ENCODE assay signal across 8 cellular contexts in the genomic region with DNA sequence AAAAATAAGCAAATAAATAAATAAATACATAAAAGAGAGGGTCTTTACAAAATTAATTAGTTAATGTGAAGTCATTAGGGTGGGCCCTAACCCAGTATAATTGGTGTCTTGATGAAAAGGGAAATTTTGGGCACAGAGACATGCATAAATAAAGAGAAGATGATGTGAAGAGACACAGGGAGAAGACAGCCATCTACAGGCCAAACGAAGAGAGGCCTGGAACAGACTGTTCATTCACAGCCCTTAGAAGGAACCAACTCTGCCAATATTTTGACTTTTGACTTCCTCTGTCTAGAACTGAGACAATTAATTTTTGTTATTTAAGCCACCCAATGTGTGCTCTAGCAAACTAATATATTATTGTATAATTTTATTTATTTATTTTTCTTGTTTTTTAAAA. TPM values are rescaled to one million over a fixed set of nuclear protein-coding genes. Genes with fewer than 3 reads are reported as not detected.
DNase-seq lines count a peak whose midpoint lies in the region; ATAC-seq and TF ChIP-seq lines count a peak whose summit lies in the region.

No MANE protein-coding gene starts in this region.

- H3K4me1 ChIP-seq in OCI-LY3 (ENCODE audit: low read length) (no peaks in the 10 kb centered on the region), fibroblast of lung (ENCODE audit: control insufficient read depth, extremely low read depth, insufficient read depth, low read length) (no peaks in the 10 kb centered on the region)

- no peak overlapping the region for H3K4me3 ChIP-seq in GM06990 (replicated peaks; ENCODE audit: low read depth, low read length)
- H3K4me3 ChIP-seq in OCI-LY3 (ENCODE audit: low read length), result no peak overlapping the region
- H3K4me3 ChIP-seq in fibroblast of lung (replicated peaks in 1 of 4; ENCODE audit: control extremely low read depth in 1 of 4, insufficient read depth in 1 of 4, low read depth in 3 of 4, low read length in 4 of 4), result no peak overlapping the region

- H2AFZ ChIP-seq in OCI-LY3 (ENCODE audit: low read depth, low read length) (no peak overlapping the region), fibroblast of lung (ENCODE audit: low read length) (no peak overlapping the region)

- no peak overlapping the region for H3K27ac ChIP-seq in 22Rv1
- no peak overlapping the region for H3K27ac ChIP-seq in OCI-LY3 (ENCODE audit: low read length)
- H3K27ac ChIP-seq in fibroblast of lung (ENCODE audit: insufficient read depth, low read length), result no peak overlapping the region

- no peaks in the 10 kb centered on the region for H4K20me1 ChIP-seq in OCI-LY3 (ENCODE audit: insufficient read depth, low read length)
- H4K20me1 ChIP-seq in fibroblast of lung (ENCODE audit: control insufficient read depth, extremely low read depth, insufficient read depth, low read length), result no peaks in the 10 kb centered on the region

- H3K9me3 ChIP-seq in OCI-LY3 (ENCODE audit: insufficient read depth, low read length) (no peaks in the 10 kb centered on the region), fibroblast of lung (ENCODE audit: control insufficient read depth, insufficient read depth, low read depth, low read length) (no peaks in the 10 kb centered on the region)

- H3K27me3 Mint-ChIP-seq in activated T-helper 17 cell treated with anti-CD3 and anti-CD28 coated beads, Interleukin-2, amount 50 U/mL, for 72 hours, result peaks cover 27% of the 10 kb centered on the region

- no peaks in the 10 kb centered on the region for H3K9me3 Mint-ChIP-seq in activated T-helper 17 cell treated with anti-CD3 and anti-CD28 coated beads, Interleukin-2, amount 50 U/mL, for 72 hours

- no peak overlapping the region for H3K27ac Mint-ChIP-seq in activated T-helper 17 cell treated with anti-CD3 and anti-CD28 coated beads, Interleukin-2, amount 50 U/mL, for 72 hours

- no peak overlapping the region for H3K4me3 Mint-ChIP-seq in activated T-helper 17 cell treated with anti-CD3 and anti-CD28 coated beads, Interleukin-2, amount 50 U/mL, for 72 hours

- H3K9ac ChIP-seq in OCI-LY3 (ENCODE audit: low read length) (no peak overlapping the region), fibroblast of lung (ENCODE audit: insufficient read depth, low read length) (no peak overlapping the region)

- H3K36me3 ChIP-seq in GM06990 (ENCODE audit: control insufficient read depth, insufficient read depth, low read length) (no peaks in the 10 kb centered on the region), OCI-LY3 (replicated peaks; ENCODE audit: low read depth, low read length) (no peaks in the 10 kb centered on the region), fibroblast of lung (ENCODE audit: control insufficient read depth, insufficient read depth, low read length) (no peaks in the 10 kb centered on the region)

- no peaks in the 10 kb centered on the region for H3K4me1 Mint-ChIP-seq in activated T-helper 17 cell treated with anti-CD3 and anti-CD28 coated beads, Interleukin-2, amount 50 U/mL, for 72 hours

- TF ChIP-seq CTCF in 22Rv1 (IDR thresholded peaks at IDR 0.05) (peak; percentile 51), GM06990 (IDR thresholded peaks at IDR 0.05; ENCODE audit: insufficient read depth, low read length, poor library complexity, severe bottlenecking) (peak; percentile 61), OCI-LY3 (IDR thresholded peaks at IDR 0.05; ENCODE audit: low read depth, low read length) (peak; percentile 66), fibroblast of lung (conservative IDR thresholded peaks at IDR 0.05 in 1 of 2, IDR thresholded peaks at IDR 0.05 in 1 of 2; ENCODE audit: low read depth in 1 of 2, low read length in 2 of 2) (peak; percentile 29 to 52)

- DNase-seq in GM06990 (ENCODE audit: extremely low read depth, insufficient read length) (no peak), fibroblast of lung (ENCODE audit: low read depth in 2 of 2) (peak in 1 of 2 donors; percentile 7), NCI-H2196 treated with DMSO at 0.1 percent for 48 hours (lab: John Stamatoyannopoulos, UW; ENCODE audit: unreplicated experiment) (no peak), NCI-H2081 treated with DMSO at 0.1 percent for 48 hours (lab: John Stamatoyannopoulos, UW) (no peak)

- H3K27me3 ChIP-seq in GM06990 (replicated peaks; ENCODE audit: control insufficient read depth, insufficient read depth, low read length) (no peaks in the 10 kb centered on the region), OCI-LY3 (ENCODE audit: low read depth, low read length) (peaks cover 20% of the 10 kb centered on the region; the same call in 1 of the 2 replicates), fibroblast of lung (ENCODE audit: control insufficient read depth, insufficient read depth, low read length) (no peaks in the 10 kb centered on the region)

- no peaks in the 10 kb centered on the region for H3K79me2 ChIP-seq in OCI-LY3 (ENCODE audit: low read length)
- no peaks in the 10 kb centered on the region for H3K79me2 ChIP-seq in fibroblast of lung (ENCODE audit: control insufficient read depth, insufficient read depth, low read length)

- ATAC-seq in GM18520 (IDR thresholded peaks at IDR 0.05; ENCODE audit: unreplicated experiment), result no peak
- no peak for ATAC-seq in activated T-helper 17 cell treated with anti-CD3 and anti-CD28 coated beads, Interleukin-2, amount 50 U/mL, for 72 hours (replicated peaks)

- no peaks in the 10 kb centered on the region for H3K36me3 Mint-ChIP-seq in activated T-helper 17 cell treated with anti-CD3 and anti-CD28 coated beads, Interleukin-2, amount 50 U/mL, for 72 hours (ENCODE audit: low read depth)

- H3K4me2 ChIP-seq in OCI-LY3 (ENCODE audit: low read length) (no peak overlapping the region), fibroblast of lung (ENCODE audit: extremely low read depth, insufficient read depth, low read length) (no peak overlapping the region)

RNA-seq across cellular contexts. Expression of a gene that starts 29.6 kb away (rescaled TPM):
- 21.3 and 26.9 TPM in 2 replicates for total RNA-seq in fibroblast of lung
- polyA plus RNA-seq in fibroblast of lung, result 39.3 and 40.1 TPM in 2 replicates
- 30.7 and 35.0 TPM in 2 replicates for polyA plus RNA-seq in fibroblast of lung (2012)
- 1.1 and 8.9 TPM in 2 replicates for polyA minus RNA-seq in fibroblast of lung (ENCODE audit: low replicate concordance)
- 10 to 100 TPM; 37.0 to 55.9 TPM for total RNA-seq in activated T-helper 17 cell treated with anti-CD3 and anti-CD28 coated beads, Interleukin-2, amount 50 U/mL, for 72 hours

RNA-seq across cellular contexts. Expression of a gene that starts 39.3 kb away (rescaled TPM):
- 38.3 and 38.8 TPM in 2 replicates for total RNA-seq in fibroblast of lung
- 28.7 and 35.0 TPM in 2 replicates for polyA plus RNA-seq in fibroblast of lung
- 30.3 and 31.0 TPM in 2 replicates for polyA plus RNA-seq in fibroblast of lung (2012)
- 9.7 and 20.3 TPM in 2 replicates for polyA minus RNA-seq in fibroblast of lung (ENCODE audit: low replicate concordance)
- 10 to 100 TPM; 26.6 to 30.8 TPM for total RNA-seq in activated T-helper 17 cell treated with anti-CD3 and anti-CD28 coated beads, Interleukin-2, amount 50 U/mL, for 72 hours
